21 cellular contexts compared by ENCODE assay signal in genomic region chr9:80892703-80893102, GRCh38.
"Had no signal": no experiment of that assay in that cellular context is flagged by ENCODE, and none has a peak within 500 bp of the region (broad histone marks: within the 10 kb centered on the region; RNA-seq: fewer than 3 reads in every experiment).

No MANE protein-coding gene starts in this region.

- H3K27ac ChIP-seq: esophagus squamous epithelium, heart left ventricle, neutrophil, psoas muscle, right lobe of liver, spleen, tibial nerve, upper lobe of right lung, vagina had no signal

- H3K9me3 ChIP-seq: esophagus squamous epithelium, neutrophil, psoas muscle, upper lobe of right lung, vagina had no signal

- H3K27me3 ChIP-seq: esophagus squamous epithelium, heart left ventricle, neutrophil, right lobe of liver, spleen, tibial nerve, upper lobe of right lung, vagina had no signal

- H3K36me3 ChIP-seq: esophagus squamous epithelium, heart left ventricle, neutrophil, right lobe of liver, spleen, tibial nerve, upper lobe of right lung, vagina had no signal

- H3K4me1 ChIP-seq: esophagus squamous epithelium, heart left ventricle, psoas muscle, right lobe of liver, spleen, tibial nerve, upper lobe of right lung, vagina had no signal

- H3K4me3 ChIP-seq: esophagus squamous epithelium, heart left ventricle, mucosa of descending colon, psoas muscle, right lobe of liver, spleen, tibial nerve, upper lobe of right lung, vagina had no signal

- ATAC-seq: heart left ventricle; left lobe of liver; mucosa of descending colon; naive thymus-derived CD8-positive, alpha-beta T cell; psoas muscle; right lobe of liver; stimulated activated memory B cell treated with anti-CD40 and anti-IgM and Interleukin-4, amounts not matched to agents 10 μg/mL and 1 μg/mL and 100 μg/mL, for 72 hours; upper lobe of right lung had no signal

- DNase-seq: dermis blood vessel endothelial cell; esophagus squamous epithelium; foreskin melanocyte; heart left ventricle; hypothalamus; islet precursor cell; mucosa of descending colon; naive thymus-derived CD8-positive, alpha-beta T cell; psoas muscle; retina; right lobe of liver; spleen; stimulated activated CD4-positive, alpha-beta T cell treated with anti-CD3 and anti-CD28 coated beads, Interleukin-15, amount 100 ng/mL, for 24 hours; stimulated activated CD4-positive, alpha-beta T cell treated with anti-CD3 and anti-CD28 coated beads, Interleukin-1b, Interleukin-23, amount 100 ng/mL, for 48 hours; stimulated activated CD4-positive, alpha-beta T cell treated with anti-CD3 and anti-CD28 coated beads, Interleukin-4, amount 100 ng/mL, for 24 hours; upper lobe of right lung had no signal
